ENCODE assay signal across 29 cellular contexts in genomic region chr10:132727411-132727810, GRCh38. TPM values are rescaled to one million over a fixed set of nuclear protein-coding genes. Genes with fewer than 3 reads are reported as not detected.
"Had no signal": no experiment of that assay in that cellular context is flagged by ENCODE, and none has a peak within 500 bp of the region (broad histone marks: within the 10 kb centered on the region; RNA-seq: fewer than 3 reads in every experiment).

No MANE protein-coding gene starts in this region.

- H3K4me1 ChIP-seq: colonic mucosa, esophagus squamous epithelium, left lung, lower lobe of right lung had no signal

- H3K27ac Mint-ChIP-seq: dendritic cell treated with granulocyte-macrophage colony-stimulating factor and Interleukin-4, amounts not matched to agents 40 ng/mL and 50 ng/mL, for 4 days; effector memory CD8-positive, alpha-beta T cell; endodermal cell; mesothelial cell of epicardium had no signal

- H3K27ac ChIP-seq: colonic mucosa, epithelial cell of prostate, esophagus squamous epithelium, gastrocnemius medialis, heart right ventricle, left lung, lower lobe of right lung had no signal

- H3K4me3 ChIP-seq: colonic mucosa, esophagus squamous epithelium, gastrocnemius medialis, heart right ventricle, left lung, lower lobe of right lung, mucosa of descending colon had no signal

- H3K36me3 ChIP-seq: colonic mucosa, gastrocnemius medialis had no signal

- H3K4me3 Mint-ChIP-seq: dendritic cell treated with granulocyte-macrophage colony-stimulating factor and Interleukin-4, amounts not matched to agents 40 ng/mL and 50 ng/mL, for 4 days; effector memory CD8-positive, alpha-beta T cell; endodermal cell; mesothelial cell of epicardium had no signal

- DNase-seq: colonic mucosa; cortex of kidney; effector CD8-positive, alpha-beta T cell; effector memory CD8-positive, alpha-beta T cell; endodermal cell; erythroblast; esophagus squamous epithelium; foreskin fibroblast; foreskin melanocyte; gastrocnemius medialis; glutamatergic neuron; heart right ventricle; hippocampal formation; left cardiac atrium; left lung; left ventricle myocardium superior; lower lobe of right lung; mesenchymal stem cell; mucosa of descending colon had no signal

- H3K9me3 ChIP-seq: colonic mucosa, esophagus squamous epithelium, gastrocnemius medialis, heart right ventricle, left lung, lower lobe of right lung, mucosa of descending colon had no signal

- ATAC-seq: effector memory CD8-positive, alpha-beta T cell; esophagus mucosa; gastrocnemius medialis; heart right ventricle; left cardiac atrium; left lung; left ventricle myocardium superior; lower lobe of right lung; mucosa of descending colon had no signal

- H3K9me3 Mint-ChIP-seq: dendritic cell treated with granulocyte-macrophage colony-stimulating factor and Interleukin-4, amounts not matched to agents 40 ng/mL and 50 ng/mL, for 4 days; effector memory CD8-positive, alpha-beta T cell; endodermal cell; mesothelial cell of epicardium had no signal

- H3K4me1 Mint-ChIP-seq: endodermal cell, mesothelial cell of epicardium had no signal

RNA-seq across cellular contexts. Expression of gene NKX6-2, which starts 58.5 kb away (rescaled TPM):
- total RNA-seq: colonic mucosa, dermis microvascular lymphatic vessel endothelial cell, glomerular endothelial cell, heart right ventricle, left cardiac atrium, left lung, left ventricle myocardium superior, lower leg skin, lower lobe of right lung, lung microvascular endothelial cell, mesenteric fat pad, mesothelial cell of epicardium, mucosa of descending colon, myocyte had no signal
